8 cellular contexts compared by ENCODE assay signal in genomic region chr1:108877858-108878257, GRCh38. TPM values are rescaled to one million over a fixed set of nuclear protein-coding genes. Genes with fewer than 3 reads are reported as not detected.
DNase-seq lines count a peak whose midpoint lies in the region; ATAC-seq and TF ChIP-seq lines count a peak whose summit lies in the region.

No MANE protein-coding gene starts in this region.

- peaks cover 37% of the 10 kb centered on the region for H3K4me1 Mint-ChIP-seq in chondrocyte (ENCODE audit: low read depth)

- DNase-seq in DMS 273 (lab: John Stamatoyannopoulos, UW; ENCODE audit: unreplicated experiment) (peak; percentile 68), DMS 273 treated with DMSO at 0.1 percent for 48 hours (lab: John Stamatoyannopoulos, UW) (no peak), NAMALWA (ENCODE audit: low spot score) (peak; percentile 32), chondrocyte (ENCODE audit: low spot score) (no peak), SK-N-DZ (ENCODE audit: low spot score) (no peak)
- DNase-seq in activated CD4-positive, alpha-beta T cell treated with anti-CD3 and anti-CD28 coated beads, Interleukin-2, amount 50 U/mL, for 1 hour = no peak

- peak overlapping the region; percentile 72 to 96 for H3K4me3 ChIP-seq in muscle layer of duodenum (ENCODE audit: low read depth in 1 of 2, low read length in 2 of 2)

- no peaks in the 10 kb centered on the region for H3K27me3 ChIP-seq in muscle layer of duodenum (ENCODE audit: low read depth, low read length)

- H3K9me3 Mint-ChIP-seq in chondrocyte (ENCODE audit: low read depth) = no peaks in the 10 kb centered on the region

- H3K4me1 ChIP-seq in muscle layer of duodenum (ENCODE audit: control insufficient read depth in 1 of 2, insufficient read depth in 2 of 2, low read length in 2 of 2) = peaks cover 0 to 4% of the 10 kb centered on the region in 2 donors

- ATAC-seq in HG03108 (IDR thresholded peaks at IDR 0.05; ENCODE audit: unreplicated experiment) = no peak

- H3K27ac ChIP-seq in muscle layer of duodenum (ENCODE audit: low read length) = peak overlapping the region; percentile 61

- H3K27me3 Mint-ChIP-seq in chondrocyte (ENCODE audit: low read depth) = no peaks in the 10 kb centered on the region

- H3K4me3 Mint-ChIP-seq in chondrocyte (ENCODE audit: unreplicated experiment) = peak overlapping the region; percentile 96

- peak overlapping the region; percentile 86 for H3K27ac Mint-ChIP-seq in chondrocyte (ENCODE audit: unreplicated experiment)

- no peaks in the 10 kb centered on the region for H3K9me3 ChIP-seq in muscle layer of duodenum (ENCODE audit: control insufficient read depth in 1 of 2, low read length in 2 of 2)

- H3K36me3 ChIP-seq in muscle layer of duodenum (ENCODE audit: control insufficient read depth in 1 of 2, insufficient read depth in 2 of 2, low read length in 2 of 2) = no peaks in the 10 kb centered on the region

- no peaks in the 10 kb centered on the region for H3K36me3 Mint-ChIP-seq in chondrocyte (ENCODE audit: low read depth)

- no peak for TF ChIP-seq CTCF in chondrocyte (IDR thresholded peaks at IDR 0.05)

RNA-seq across cellular contexts. Expression of gene GPSM2, which starts 1.1 kb away (rescaled TPM):
- total RNA-seq in chondrocyte = 19.1 to 32.7 TPM (median 20.3 TPM) in 3 replicates
- polyA plus RNA-seq in SK-N-DZ (2014; cell fraction: cytosol; rRNA removed) = 50.0 and 55.9 TPM in 2 replicates
- polyA plus RNA-seq in SK-N-DZ (2014; cell fraction: nucleus; rRNA removed) = 24.1 and 27.7 TPM in 2 replicates

RNA-seq across cellular contexts. Expression of gene AKNAD1, which starts 21.0 kb away (rescaled TPM):
- 0.45 TPM in 1 of 3 replicates, not detected in the others for total RNA-seq in chondrocyte
- polyA plus RNA-seq in SK-N-DZ (2014; cell fraction: cytosol; rRNA removed) = 2.3 and 2.4 TPM in 2 replicates
- 8.0 and 9.6 TPM in 2 replicates for polyA plus RNA-seq in SK-N-DZ (2014; cell fraction: nucleus; rRNA removed)

Comparison
In these comparisons a context has a peak if more than half of its experiments do, and no peak if none do; other contexts are left out.
1. DNase-seq: peak in DMS 273 (single experiment) and NAMALWA (single experiment); none in DMS 273 treated with DMSO at 0.1 percent for 48 hours (single experiment), chondrocyte (single experiment), SK-N-DZ (single experiment) and activated CD4-positive, alpha-beta T cell treated with anti-CD3 and anti-CD28 coated beads, Interleukin-2, amount 50 U/mL, for 1 hour (single experiment).